Comparison of ENCODE assay signal across 8 cellular contexts in the genomic region with DNA sequence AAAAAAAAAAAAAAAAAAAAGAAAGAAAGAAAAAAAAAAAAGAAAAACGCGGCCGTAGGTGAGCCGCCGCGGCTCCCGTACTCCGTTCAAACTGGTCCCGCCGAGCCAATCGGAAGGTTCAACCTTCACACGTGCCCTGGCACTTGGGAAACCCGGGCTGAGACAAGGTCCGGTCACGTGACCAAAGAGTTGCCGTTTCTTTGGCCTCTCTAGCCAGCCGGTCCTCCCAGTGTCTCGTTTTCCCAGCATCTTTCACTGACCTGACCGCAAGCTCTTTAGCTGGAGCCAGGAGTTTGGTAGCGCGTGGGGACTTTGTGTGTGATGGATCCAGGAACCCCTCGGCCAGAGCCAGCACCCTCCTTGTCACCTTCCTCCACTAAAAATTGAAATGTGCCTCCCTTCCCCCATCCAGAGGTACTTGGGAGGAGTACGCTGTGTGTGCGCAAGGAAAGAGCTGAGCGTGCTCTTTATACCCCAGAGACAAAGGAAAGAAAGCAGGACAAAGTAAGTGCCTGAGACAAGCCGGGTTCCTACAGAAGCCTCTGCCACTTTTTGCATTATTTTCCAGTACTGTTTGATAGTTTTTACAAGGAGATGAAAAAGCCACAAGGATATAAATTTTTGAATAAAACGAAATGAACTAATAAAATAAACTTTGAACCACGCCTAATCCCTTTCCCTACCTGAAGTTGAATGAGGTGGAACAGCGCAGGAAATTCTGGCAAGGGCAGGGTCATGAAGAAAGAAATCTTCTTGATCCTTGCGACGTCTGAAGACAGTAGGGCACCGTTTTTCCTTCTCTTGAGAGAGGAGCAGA. TPM values are rescaled to one million over a fixed set of nuclear protein-coding genes. Genes with fewer than 3 reads are reported as not detected.
DNase-seq lines count a peak whose midpoint lies in the region; ATAC-seq, FAIRE-seq and TF ChIP-seq lines count a peak whose summit lies in the region.

No MANE protein-coding gene starts in this region.

- H3K27ac ChIP-seq in OCI-LY1 (ENCODE audit: low read depth, low read length, poor library complexity, severe bottlenecking) (peak overlapping the region; percentile 78), endothelial cell of umbilical vein (ENCODE audit: insufficient read depth, low read depth, low read length) (peak overlapping the region; percentile 57)

- H3K36me3 ChIP-seq in Caco-2 (ENCODE audit: control insufficient read depth, insufficient read depth, low read length) (peaks cover 2% of the 10 kb centered on the region; the same call in 1 of the 2 replicates), OCI-LY1 (ENCODE audit: insufficient read depth, low read length) (peaks cover 32% of the 10 kb centered on the region), endothelial cell of umbilical vein (ENCODE audit: control insufficient read depth in 2 of 2, extremely low read depth in 1 of 2, insufficient read depth in 2 of 2, low read length in 2 of 2) (peaks cover 3 to 9% of the 10 kb centered on the region in 2 experiments)

- intact Hi-C loops in Caco-2 (cut with micrococcal nuclease; ENCODE audit: unreplicated experiment) (loop anchor here (1.0 to 5.0 kb wide), 2 partner anchors 12 to 55 kb away; partner anchors contain the start of genes HOOK2 and TRIR), endothelial cell of umbilical vein (cut with micrococcal nuclease) (loop anchor here (1.0 to 5.0 kb wide), 4 partner anchors 12 to 375 kb away; partner anchors contain the start of genes FBXW9 and TRIR)

- H3K27me3 ChIP-seq in Caco-2 (replicated peaks; ENCODE audit: control insufficient read depth, insufficient read depth, low read length), result no peaks in the 10 kb centered on the region
- no peaks in the 10 kb centered on the region for H3K27me3 ChIP-seq in OCI-LY1 (ENCODE audit: insufficient read depth, low read length)
- no peaks in the 10 kb centered on the region for H3K27me3 ChIP-seq in endothelial cell of umbilical vein (ENCODE audit: control insufficient read depth in 2 of 2, insufficient read depth in 2 of 2, low read length in 2 of 2)

- ATAC-seq in GM21515 (IDR thresholded peaks at IDR 0.05; ENCODE audit: unreplicated experiment), result peak; percentile 69

- H4K20me1 ChIP-seq in OCI-LY1 (ENCODE audit: insufficient read depth, low read length), result no peaks in the 10 kb centered on the region
- H4K20me1 ChIP-seq in endothelial cell of umbilical vein (replicated peaks; ENCODE audit: control insufficient read depth, extremely low read depth, insufficient read depth, low read length), result no peaks in the 10 kb centered on the region

- dilution Hi-C loops in endothelial cell of umbilical vein (cut with MboI; ENCODE audit: extremely low pct_ligation_motif_present, low sequenced_read_pairs), result no loop called here

- peak; percentile 96 for FAIRE-seq in endothelial cell of umbilical vein (lab: Jason Lieb, UNC)

- H3K9me3 ChIP-seq in Caco-2 (no peaks in the 10 kb centered on the region), OCI-LY1 (ENCODE audit: low read length) (no peaks in the 10 kb centered on the region), endothelial cell of umbilical vein (replicated peaks; ENCODE audit: control insufficient read depth, insufficient read depth, low read length) (no peaks in the 10 kb centered on the region)

- H3K9me2 ChIP-seq in OCI-LY1 (ENCODE audit: low read depth, low read length), result no peaks in the 10 kb centered on the region

- H3K9ac ChIP-seq in OCI-LY1 (ENCODE audit: low read length), result peak overlapping the region; percentile 90
- peak overlapping the region; percentile 78 for H3K9ac ChIP-seq in endothelial cell of umbilical vein (replicated peaks; ENCODE audit: extremely low read depth, insufficient read depth, low read length)

- CTCF ChIA-PET in Caco-2 (lab: Charles Lee) (interaction anchor here (1.0 to 1.7 kb wide), 5 partner anchors 11 to 68 kb away, joined by 3 to 11 read pairs (median 3); partner anchors contain the start of genes JUNB and TRIR), endothelial cell of umbilical vein (lab: Charles Lee) (interaction anchor here (0.9 to 4.5 kb wide), 11 partner anchors 9 to 125 kb away, joined by 3 to 38 read pairs (median 5); no protein-coding TSS in a partner anchor)

- H3K4me3 ChIP-seq in Caco-2 (ENCODE audit: low read depth, low read length) (peak overlapping the region; percentile 92), OCI-LY1 (ENCODE audit: low read depth, low read length, poor library complexity, severe bottlenecking) (peak overlapping the region; percentile 73), endothelial cell of umbilical vein (replicated peaks in 1 of 3; ENCODE audit: insufficient read depth in 1 of 3, low read depth in 1 of 3, low read length in 3 of 3) (peak overlapping the region; percentile 62 to 88 (median 62))

- peaks cover 58% of the 10 kb centered on the region for H3K36me3 Mint-ChIP-seq in Caco-2 (ENCODE audit: insufficient read depth, unreplicated experiment)

- peak; percentile 94 to 98 for DNase-seq in Caco-2
- DNase-seq in HuH-7 (ENCODE audit: low spot score), result peak; percentile 99
- DNase-seq in activated T-cell treated with anti-CD3 and anti-CD28 coated beads for 1 hour (ENCODE audit: low read depth), result peak; percentile 88
- peak; percentile 97 for DNase-seq in endothelial cell of umbilical vein (ENCODE audit: low read depth, low spot score)
- peak; percentile 99 for DNase-seq in midbrain (lab: John Stamatoyannopoulos, UW)
- peak; percentile 92 for DNase-seq in stimulated activated CD8-positive, alpha-beta memory T cell treated with anti-CD3 and anti-CD28 coated beads, Interleukin-15, amount 100 ng/mL, for 48 hours (ENCODE audit: low read depth in 2 of 2)

- H3K4me1 ChIP-seq in Caco-2 (0 out of 2 replicates have a peak, but pooled peaks cover 8% of the 10 kb centered on the region), OCI-LY1 (ENCODE audit: insufficient read depth, low read length, severe bottlenecking) (peaks cover 33% of the 10 kb centered on the region), endothelial cell of umbilical vein (ENCODE audit: control insufficient read depth, extremely low read depth, insufficient read depth, low read length) (peaks cover 10% of the 10 kb centered on the region)

- POLR2A ChIA-PET in Caco-2 (lab: Charles Lee) (interaction anchor here (0.6 to 1.5 kb wide), 5 partner anchors 11 to 70 kb away, joined by 3 to 8 read pairs (median 4); partner anchors contain the start of genes GET3, JUNB and TRIR), endothelial cell of umbilical vein (lab: Charles Lee) (interaction anchor here (0.6 to 3.2 kb wide), 5 partner anchors 11 to 1800 kb away, joined by 3 to 14 read pairs (median 5); partner anchors contain the start of genes GET3, JUNB and TRIR)

- H2AFZ ChIP-seq in OCI-LY1 (ENCODE audit: low read length) (no peak overlapping the region), endothelial cell of umbilical vein (ENCODE audit: low read depth, low read length) (peak overlapping the region; percentile 28)

- H3K79me2 ChIP-seq in OCI-LY1 (ENCODE audit: insufficient read depth, low read length) (peaks cover 51% of the 10 kb centered on the region), endothelial cell of umbilical vein (ENCODE audit: control insufficient read depth, insufficient read depth, low read length) (peaks cover 54% of the 10 kb centered on the region)

- H3K4me2 ChIP-seq in OCI-LY1 (ENCODE audit: low read length) (peak overlapping the region; percentile 90), endothelial cell of umbilical vein (ENCODE audit: insufficient read depth, low read length) (peak overlapping the region; percentile 90)

- peaks cover 14% of the 10 kb centered on the region for H3K4me1 Mint-ChIP-seq in Caco-2 (ENCODE audit: low read depth, unreplicated experiment)

- H3K9me1 ChIP-seq in endothelial cell of umbilical vein (replicated peaks; ENCODE audit: control insufficient read depth, extremely low read depth, insufficient read depth, low read length), result no peaks in the 10 kb centered on the region

- H3K9me3 Mint-ChIP-seq in Caco-2 (ENCODE audit: unreplicated experiment), result no peaks in the 10 kb centered on the region

- peak overlapping the region; percentile 91 for H3K4me3 Mint-ChIP-seq in Caco-2 (ENCODE audit: unreplicated experiment)

- BruUV-seq in Caco-2 (replicated peaks; lab: Mats Ljungman, UMichigan) (TSS peak; percentile 94), endothelial cell of umbilical vein (replicated peaks; lab: Mats Ljungman, UMichigan) (TSS peak; percentile 94)

- H3K27me3 Mint-ChIP-seq in Caco-2 (ENCODE audit: insufficient read depth, unreplicated experiment), result no peaks in the 10 kb centered on the region

- peak overlapping the region; percentile 77 for H3K27ac Mint-ChIP-seq in Caco-2 (ENCODE audit: unreplicated experiment)

- TF ChIP-seq POLR2A in endothelial cell of umbilical vein (IDR thresholded peaks at IDR 0.05; ENCODE audit: low read depth, low read length), result peak; percentile 62

- no peak for TF ChIP-seq CTCF in Caco-2 (IDR thresholded peaks at IDR 0.05; ENCODE audit: insufficient read depth in 1 of 2, low read depth in 1 of 2, low read length in 1 of 2, severe bottlenecking in 1 of 2, unreplicated experiment in 1 of 2)
- no peak for TF ChIP-seq CTCF in OCI-LY1 (IDR thresholded peaks at IDR 0.05; ENCODE audit: low read length)
- no peak for TF ChIP-seq CTCF in endothelial cell of umbilical vein (IDR thresholded peaks at IDR 0.05; ENCODE audit: extremely low read depth in 1 of 2, insufficient read depth in 1 of 2, low read depth in 1 of 2, low read length in 2 of 2)

- H3F3A ChIP-seq in OCI-LY1 (ENCODE audit: insufficient read depth, low read length), result peaks cover 7% of the 10 kb centered on the region

RNA-seq across cellular contexts. Expression of gene TNPO2, which starts 1.0 kb away (rescaled TPM):
- total RNA-seq in Caco-2 (2022) (87.8 and 106 TPM in 2 replicates), endothelial cell of umbilical vein (84.6 and 94.5 TPM in 2 replicates)
- 98.8 and 104 TPM in 2 replicates for polyA plus RNA-seq in endothelial cell of umbilical vein
- 55.5 and 63.9 TPM in 2 replicates for polyA plus RNA-seq in endothelial cell of umbilical vein (2011; cell fraction: cytosol; rRNA removed)
- polyA plus RNA-seq in endothelial cell of umbilical vein (2011; cell fraction: nucleus; rRNA removed), result 406 TPM in 2 replicates
- polyA plus RNA-seq in endothelial cell of umbilical vein (2012), result 46.3 and 67.8 TPM in 2 replicates
- 157 and 176 TPM in 2 replicates for polyA minus RNA-seq in endothelial cell of umbilical vein
- polyA minus RNA-seq in endothelial cell of umbilical vein (2011; cell fraction: cytosol; rRNA and poly(A)+ RNA removed), result 76.4 TPM
- 155 and 156 TPM in 2 replicates for polyA minus RNA-seq in endothelial cell of umbilical vein (2011; cell fraction: nucleus; rRNA and poly(A)+ RNA removed)

RNA-seq across cellular contexts. Expression of gene TRIR, which starts 11.7 kb away (rescaled TPM):
- total RNA-seq in Caco-2 (2022), result 164 and 169 TPM in 2 replicates
- total RNA-seq in endothelial cell of umbilical vein, result 208 and 213 TPM in 2 replicates
- 240 and 263 TPM in 2 replicates for polyA plus RNA-seq in endothelial cell of umbilical vein
- 229 and 274 TPM in 2 replicates for polyA plus RNA-seq in endothelial cell of umbilical vein (2011; cell fraction: cytosol; rRNA removed)
- polyA plus RNA-seq in endothelial cell of umbilical vein (2011; cell fraction: nucleus; rRNA removed), result 139 and 163 TPM in 2 replicates
- 252 and 266 TPM in 2 replicates for polyA plus RNA-seq in endothelial cell of umbilical vein (2012)
- polyA minus RNA-seq in endothelial cell of umbilical vein, result 64.0 and 65.3 TPM in 2 replicates
- 65.3 TPM for polyA minus RNA-seq in endothelial cell of umbilical vein (2011; cell fraction: cytosol; rRNA and poly(A)+ RNA removed)
- polyA minus RNA-seq in endothelial cell of umbilical vein (2011; cell fraction: nucleus; rRNA and poly(A)+ RNA removed), result 22.7 and 27.4 TPM in 2 replicates

RNA-seq across cellular contexts. Expression of gene GET3, which starts 14.5 kb away (rescaled TPM):
- 55.0 and 57.1 TPM in 2 replicates for total RNA-seq in Caco-2 (2022)
- total RNA-seq in endothelial cell of umbilical vein, result 74.8 and 77.0 TPM in 2 replicates
- 197 and 217 TPM in 2 replicates for polyA plus RNA-seq in endothelial cell of umbilical vein
- 198 and 202 TPM in 2 replicates for polyA plus RNA-seq in endothelial cell of umbilical vein (2011; cell fraction: cytosol; rRNA removed)
- 117 and 122 TPM in 2 replicates for polyA plus RNA-seq in endothelial cell of umbilical vein (2011; cell fraction: nucleus; rRNA removed)
- 120 and 122 TPM in 2 replicates for polyA plus RNA-seq in endothelial cell of umbilical vein (2012)
- 102 and 109 TPM in 2 replicates for polyA minus RNA-seq in endothelial cell of umbilical vein
- polyA minus RNA-seq in endothelial cell of umbilical vein (2011; cell fraction: cytosol; rRNA and poly(A)+ RNA removed), result 62.0 TPM
- 15.6 and 27.7 TPM in 2 replicates for polyA minus RNA-seq in endothelial cell of umbilical vein (2011; cell fraction: nucleus; rRNA and poly(A)+ RNA removed)

RNA-seq across cellular contexts. Expression of gene FBXW9, which starts 26.3 kb away (rescaled TPM):
- total RNA-seq in Caco-2 (2022) (8.3 and 10.6 TPM in 2 replicates), endothelial cell of umbilical vein (11.6 and 12.4 TPM in 2 replicates)
- polyA plus RNA-seq in endothelial cell of umbilical vein, result 19.3 and 26.4 TPM in 2 replicates
- polyA plus RNA-seq in endothelial cell of umbilical vein (2011; cell fraction: cytosol; rRNA removed), result 12.6 and 16.6 TPM in 2 replicates
- polyA plus RNA-seq in endothelial cell of umbilical vein (2011; cell fraction: nucleus; rRNA removed), result 14.8 and 16.9 TPM in 2 replicates
- 7.5 and 10.9 TPM in 2 replicates for polyA plus RNA-seq in endothelial cell of umbilical vein (2012)
- 5.9 and 8.0 TPM in 2 replicates for polyA minus RNA-seq in endothelial cell of umbilical vein
- polyA minus RNA-seq in endothelial cell of umbilical vein (2011; cell fraction: cytosol; rRNA and poly(A)+ RNA removed), result 6.1 TPM
- polyA minus RNA-seq in endothelial cell of umbilical vein (2011; cell fraction: nucleus; rRNA and poly(A)+ RNA removed), result 4.2 and 6.6 TPM in 2 replicates

RNA-seq across cellular contexts. Expression of gene BEST2, which starts 28.8 kb away (rescaled TPM):
- total RNA-seq in Caco-2 (2022) (0.27 TPM in 1 of 2 replicates, not detected in the other), endothelial cell of umbilical vein (not detected in 2 replicates)
- polyA plus RNA-seq in endothelial cell of umbilical vein, result not detected in 2 replicates
- not detected in 2 replicates for polyA plus RNA-seq in endothelial cell of umbilical vein (2011; cell fraction: cytosol; rRNA removed)
- polyA plus RNA-seq in endothelial cell of umbilical vein (2011; cell fraction: nucleus; rRNA removed), result not detected in 2 replicates
- 0.11 TPM in 1 of 2 replicates, not detected in the other for polyA plus RNA-seq in endothelial cell of umbilical vein (2012)
- polyA minus RNA-seq in endothelial cell of umbilical vein, result not detected in 2 replicates
- polyA minus RNA-seq in endothelial cell of umbilical vein (2011; cell fraction: cytosol; rRNA and poly(A)+ RNA removed), result not detected
- not detected in 2 replicates for polyA minus RNA-seq in endothelial cell of umbilical vein (2011; cell fraction: nucleus; rRNA and poly(A)+ RNA removed)

Comparison
In these comparisons a context has a peak if more than half of its experiments do, and no peak if none do; other contexts are left out.
1. Peak in every context shown above with its lines: DNase-seq, ATAC-seq, H3K4me3 ChIP-seq and H3K27ac ChIP-seq.